Comparison of ENCODE assay signal across 12 cellular contexts in the genomic region with DNA sequence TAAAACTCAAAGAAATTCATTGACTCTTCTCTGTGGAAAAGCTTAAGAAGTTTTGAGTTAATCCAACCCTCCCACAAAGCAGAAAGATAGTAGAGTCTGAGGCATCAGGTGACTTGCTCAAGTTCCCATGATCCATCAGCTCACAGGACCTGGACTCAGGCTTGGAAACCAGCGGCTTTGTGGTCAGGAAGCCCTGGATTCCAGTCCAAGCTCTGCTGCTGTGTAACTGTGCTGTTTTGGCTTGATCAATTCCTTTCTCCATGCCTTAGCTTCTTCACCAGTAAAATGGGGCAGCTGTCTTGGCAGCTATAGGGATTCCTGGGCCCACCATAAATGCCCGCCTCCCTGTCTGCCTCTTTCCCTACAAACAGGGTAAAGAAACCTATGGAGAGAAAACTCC.
DNase-seq lines count a peak whose midpoint lies in the region; ATAC-seq and TF ChIP-seq lines count a peak whose summit lies in the region.
"Had no signal": no experiment of that assay in that cellular context is flagged by ENCODE, and none has a peak within 500 bp of the region (broad histone marks: within the 10 kb centered on the region; RNA-seq: fewer than 3 reads in every experiment).

No MANE protein-coding gene starts in this region.

- no peak for ATAC-seq in GM21528 (IDR thresholded peaks at IDR 0.05; ENCODE audit: low FRiP score, unreplicated experiment)

- H3K36me3 ChIP-seq in brain microvascular endothelial cell (replicated peaks), result no peaks in the 10 kb centered on the region
- no peaks in the 10 kb centered on the region for H3K36me3 ChIP-seq in neural progenitor cell
- H3K36me3 ChIP-seq in right atrium auricular region, result no peaks in the 10 kb centered on the region
- H3K36me3 ChIP-seq: uterus had no signal

- H3K4me1 ChIP-seq in neural progenitor cell (peaks cover 11% of the 10 kb centered on the region), right atrium auricular region (peaks cover 0 to 28% of the 10 kb centered on the region in 2 donors)
- H3K4me1 ChIP-seq: uterus had no signal

- H3K4me3 Mint-ChIP-seq in IgD-negative memory B cell, result peak overlapping the region in 3 of 4 donors; percentile 26 to 88 (median 86)
- no peak overlapping the region for H3K4me3 Mint-ChIP-seq in neural progenitor cell

- H3K27ac ChIP-seq in brain microvascular endothelial cell, result peak overlapping the region; percentile 50
- no peak overlapping the region for H3K27ac ChIP-seq in neural progenitor cell
- no peak overlapping the region for H3K27ac ChIP-seq in right atrium auricular region
- H3K27ac ChIP-seq: foreskin keratinocyte, uterus had no signal

- H3K9me3 Mint-ChIP-seq in IgD-negative memory B cell (no peaks in the 10 kb centered on the region), neural progenitor cell (no peaks in the 10 kb centered on the region)

- no peak overlapping the region for H3K9ac ChIP-seq in neural progenitor cell

- H3F3A ChIP-seq in neural progenitor cell (ENCODE audit: low read depth), result no peaks in the 10 kb centered on the region

- H3K27me3 ChIP-seq in brain microvascular endothelial cell (replicated peaks), result no peaks in the 10 kb centered on the region
- H3K27me3 ChIP-seq in neural progenitor cell, result no peaks in the 10 kb centered on the region
- H3K27me3 ChIP-seq in right atrium auricular region, result no peaks in the 10 kb centered on the region
- H3K27me3 ChIP-seq: uterus had no signal

- H3K27me3 Mint-ChIP-seq in IgD-negative memory B cell (no peaks in the 10 kb centered on the region), neural progenitor cell (ENCODE audit: insufficient read depth, low read depth) (peaks cover 3% of the 10 kb centered on the region)

- H3K4me3 ChIP-seq in brain microvascular endothelial cell (ENCODE audit: low read depth, low read length) (no peak overlapping the region), neural progenitor cell (no peak overlapping the region), right atrium auricular region (no peak overlapping the region)
- H3K4me3 ChIP-seq: uterus had no signal

- H3K4me2 ChIP-seq in neural progenitor cell, result no peak overlapping the region

- H2AFZ ChIP-seq in neural progenitor cell (replicated peaks), result no peak overlapping the region

- no peaks in the 10 kb centered on the region for H3K79me2 ChIP-seq in neural progenitor cell (ENCODE audit: low read depth)

- H4K20me1 ChIP-seq in neural progenitor cell (ENCODE audit: low read depth), result no peaks in the 10 kb centered on the region

- no peak for TF ChIP-seq CTCF in brain microvascular endothelial cell (IDR thresholded peaks at IDR 0.05; ENCODE audit: low read depth, low read length, missing control alignments)
- no peak for TF ChIP-seq CTCF in neural progenitor cell (IDR thresholded peaks at IDR 0.05)
- TF ChIP-seq CTCF in right atrium auricular region (IDR thresholded peaks at IDR 0.05), result no peak

- H3K9me3 ChIP-seq in neural progenitor cell (ENCODE audit: low read depth) (no peaks in the 10 kb centered on the region), right atrium auricular region (no peaks in the 10 kb centered on the region)
- H3K9me3 ChIP-seq: uterus had no signal

- H3K36me3 Mint-ChIP-seq in IgD-negative memory B cell, result no peaks in the 10 kb centered on the region
- no peaks in the 10 kb centered on the region for H3K36me3 Mint-ChIP-seq in neural progenitor cell

- H3K27ac Mint-ChIP-seq in IgD-negative memory B cell (peak overlapping the region in 2 of 3 donors; percentile 71 to 74), neural progenitor cell (peak overlapping the region; percentile 10)

- in situ Hi-C loops in brain microvascular endothelial cell (cut with HindIII; ENCODE audit: low pct_ligation_motif_present, low sequenced_read_pairs), result no loop called here

- peak; percentile 27 for DNase-seq in CD1c-positive myeloid dendritic cell (ENCODE audit: extremely low spot score)
- peak; percentile 57 for DNase-seq in brain microvascular endothelial cell
- no peak for DNase-seq in neural progenitor cell (ENCODE audit: low spot score)
- no peak for DNase-seq in retina
- no peak for DNase-seq in ecto neural progenitor cell (ENCODE audit: low spot score)
- no peak for DNase-seq in right atrium auricular region (ENCODE audit: low spot score)
- DNase-seq: DMS53, foreskin keratinocyte, T1000 had no signal

- H3K4me1 Mint-ChIP-seq in IgD-negative memory B cell (peaks cover 28 to 57% (median 43%) of the 10 kb centered on the region in 3 donors), neural progenitor cell (peaks cover 24% of the 10 kb centered on the region)

Comparison
In these comparisons a context has a peak if more than half of its experiments do, and no peak if none do; other contexts are left out.
1. DNase-seq: peak in CD1c-positive myeloid dendritic cell (single experiment) and brain microvascular endothelial cell (single experiment); none in neural progenitor cell (single experiment), retina (single experiment), ecto neural progenitor cell (single experiment) and right atrium auricular region (single experiment).